1 cellular context compared by ENCODE assay signal in the genomic region with DNA sequence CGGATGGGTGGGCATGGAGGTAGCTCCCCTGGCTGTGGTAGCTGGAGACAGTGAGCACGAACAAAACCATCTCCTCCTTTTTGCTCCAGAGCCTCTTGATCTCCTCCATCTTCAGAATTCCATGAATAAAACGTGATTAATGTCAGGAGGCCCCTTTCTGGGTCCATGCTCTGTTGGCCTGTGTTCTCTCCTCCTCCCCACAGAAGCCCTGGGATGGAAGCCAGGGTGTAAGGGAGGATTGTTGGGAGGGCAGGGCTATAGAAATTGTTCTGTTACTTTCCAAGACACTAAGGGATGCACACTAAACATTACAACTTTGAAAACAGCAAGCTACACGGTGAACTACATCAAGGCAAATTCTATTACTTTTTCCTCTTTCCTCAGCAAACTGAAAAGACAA.
TF ChIP-seq lines count a peak whose summit lies in the region.

No MANE protein-coding gene starts in this region.

TF ChIP-seq in GM12878, 131 proteins besides CTCF, POLR2A, EP300 and RAD21 (continued from another document):
- TF ChIP-seq, protein P1, sequence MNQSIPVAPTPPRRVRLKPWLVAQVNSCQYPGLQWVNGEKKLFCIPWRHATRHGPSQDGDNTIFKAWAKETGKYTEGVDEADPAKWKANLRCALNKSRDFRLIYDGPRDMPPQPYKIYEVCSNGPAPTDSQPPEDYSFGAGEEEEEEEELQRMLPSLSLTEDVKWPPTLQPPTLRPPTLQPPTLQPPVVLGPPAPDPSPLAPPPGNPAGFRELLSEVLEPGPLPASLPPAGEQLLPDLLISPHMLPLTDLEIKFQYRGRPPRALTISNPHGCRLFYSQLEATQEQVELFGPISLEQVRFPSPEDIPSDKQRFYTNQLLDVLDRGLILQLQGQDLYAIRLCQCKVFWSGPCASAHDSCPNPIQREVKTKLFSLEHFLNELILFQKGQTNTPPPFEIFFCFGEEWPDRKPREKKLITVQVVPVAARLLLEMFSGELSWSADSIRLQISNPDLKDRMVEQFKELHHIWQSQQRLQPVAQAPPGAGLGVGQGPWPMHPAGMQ (IDR thresholded peaks at IDR 0.05; ENCODE audit: borderline replicate concordance): no peak
- TF ChIP-seq BHLHE40 (IDR thresholded peaks at IDR 0.05; ENCODE audit: borderline replicate concordance in 1 of 2, low read depth in 2 of 2, low read length in 1 of 2) (no peak), FOXK2 (IDR thresholded peaks at IDR 0.05) (no peak), CEBPB (IDR thresholded peaks at IDR 0.05; ENCODE audit: borderline replicate concordance in 1 of 2, low read depth in 2 of 2, low read length in 2 of 2) (no peak), BMI1 (IDR thresholded peaks at IDR 0.05; ENCODE audit: borderline replicate concordance) (no peak), DPF2 (IDR thresholded peaks at IDR 0.05) (no peak), WRNIP1 (IDR thresholded peaks at IDR 0.05; ENCODE audit: borderline replicate concordance, low read depth, low read length) (no peak), IKZF2 (IDR thresholded peaks at IDR 0.05) (no peak), SMAD5 (IDR thresholded peaks at IDR 0.05; ENCODE audit: low read depth) (no peak), RAD51 (IDR thresholded peaks at IDR 0.05) (no peak), KAT2A (conservative IDR thresholded peaks at IDR 0.05; ENCODE audit: control insufficient read depth, low read depth, low read length) (no peak), CBX5 (IDR thresholded peaks at IDR 0.05; ENCODE audit: low read depth) (no peak), SIX5 (IDR thresholded peaks at IDR 0.05; ENCODE audit: low read depth, low read length, severe bottlenecking) (no peak), SMAD1 (IDR thresholded peaks at IDR 0.05; ENCODE audit: low read depth, partially characterized antibody) (no peak)
- TF ChIP-seq, protein P2, sequence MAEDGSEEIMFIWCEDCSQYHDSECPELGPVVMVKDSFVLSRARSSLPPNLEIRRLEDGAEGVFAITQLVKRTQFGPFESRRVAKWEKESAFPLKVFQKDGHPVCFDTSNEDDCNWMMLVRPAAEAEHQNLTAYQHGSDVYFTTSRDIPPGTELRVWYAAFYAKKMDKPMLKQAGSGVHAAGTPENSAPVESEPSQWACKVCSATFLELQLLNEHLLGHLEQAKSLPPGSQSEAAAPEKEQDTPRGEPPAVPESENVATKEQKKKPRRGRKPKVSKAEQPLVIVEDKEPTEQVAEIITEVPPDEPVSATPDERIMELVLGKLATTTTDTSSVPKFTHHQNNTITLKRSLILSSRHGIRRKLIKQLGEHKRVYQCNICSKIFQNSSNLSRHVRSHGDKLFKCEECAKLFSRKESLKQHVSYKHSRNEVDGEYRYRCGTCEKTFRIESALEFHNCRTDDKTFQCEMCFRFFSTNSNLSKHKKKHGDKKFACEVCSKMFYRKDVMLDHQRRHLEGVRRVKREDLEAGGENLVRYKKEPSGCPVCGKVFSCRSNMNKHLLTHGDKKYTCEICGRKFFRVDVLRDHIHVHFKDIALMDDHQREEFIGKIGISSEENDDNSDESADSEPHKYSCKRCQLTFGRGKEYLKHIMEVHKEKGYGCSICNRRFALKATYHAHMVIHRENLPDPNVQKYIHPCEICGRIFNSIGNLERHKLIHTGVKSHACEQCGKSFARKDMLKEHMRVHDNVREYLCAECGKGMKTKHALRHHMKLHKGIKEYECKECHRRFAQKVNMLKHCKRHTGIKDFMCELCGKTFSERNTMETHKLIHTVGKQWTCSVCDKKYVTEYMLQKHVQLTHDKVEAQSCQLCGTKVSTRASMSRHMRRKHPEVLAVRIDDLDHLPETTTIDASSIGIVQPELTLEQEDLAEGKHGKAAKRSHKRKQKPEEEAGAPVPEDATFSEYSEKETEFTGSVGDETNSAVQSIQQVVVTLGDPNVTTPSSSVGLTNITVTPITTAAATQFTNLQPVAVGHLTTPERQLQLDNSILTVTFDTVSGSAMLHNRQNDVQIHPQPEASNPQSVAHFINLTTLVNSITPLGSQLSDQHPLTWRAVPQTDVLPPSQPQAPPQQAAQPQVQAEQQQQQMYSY (CRISPR knock-in tag; IDR thresholded peaks at IDR 0.05): no peak
- TF ChIP-seq, protein P3, sequence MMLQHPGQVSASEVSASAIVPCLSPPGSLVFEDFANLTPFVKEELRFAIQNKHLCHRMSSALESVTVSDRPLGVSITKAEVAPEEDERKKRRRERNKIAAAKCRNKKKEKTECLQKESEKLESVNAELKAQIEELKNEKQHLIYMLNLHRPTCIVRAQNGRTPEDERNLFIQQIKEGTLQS (IDR thresholded peaks at IDR 0.05; ENCODE audit: borderline replicate concordance, extremely low read depth, low read depth, low read length): no peak
- TF ChIP-seq, protein P4, sequence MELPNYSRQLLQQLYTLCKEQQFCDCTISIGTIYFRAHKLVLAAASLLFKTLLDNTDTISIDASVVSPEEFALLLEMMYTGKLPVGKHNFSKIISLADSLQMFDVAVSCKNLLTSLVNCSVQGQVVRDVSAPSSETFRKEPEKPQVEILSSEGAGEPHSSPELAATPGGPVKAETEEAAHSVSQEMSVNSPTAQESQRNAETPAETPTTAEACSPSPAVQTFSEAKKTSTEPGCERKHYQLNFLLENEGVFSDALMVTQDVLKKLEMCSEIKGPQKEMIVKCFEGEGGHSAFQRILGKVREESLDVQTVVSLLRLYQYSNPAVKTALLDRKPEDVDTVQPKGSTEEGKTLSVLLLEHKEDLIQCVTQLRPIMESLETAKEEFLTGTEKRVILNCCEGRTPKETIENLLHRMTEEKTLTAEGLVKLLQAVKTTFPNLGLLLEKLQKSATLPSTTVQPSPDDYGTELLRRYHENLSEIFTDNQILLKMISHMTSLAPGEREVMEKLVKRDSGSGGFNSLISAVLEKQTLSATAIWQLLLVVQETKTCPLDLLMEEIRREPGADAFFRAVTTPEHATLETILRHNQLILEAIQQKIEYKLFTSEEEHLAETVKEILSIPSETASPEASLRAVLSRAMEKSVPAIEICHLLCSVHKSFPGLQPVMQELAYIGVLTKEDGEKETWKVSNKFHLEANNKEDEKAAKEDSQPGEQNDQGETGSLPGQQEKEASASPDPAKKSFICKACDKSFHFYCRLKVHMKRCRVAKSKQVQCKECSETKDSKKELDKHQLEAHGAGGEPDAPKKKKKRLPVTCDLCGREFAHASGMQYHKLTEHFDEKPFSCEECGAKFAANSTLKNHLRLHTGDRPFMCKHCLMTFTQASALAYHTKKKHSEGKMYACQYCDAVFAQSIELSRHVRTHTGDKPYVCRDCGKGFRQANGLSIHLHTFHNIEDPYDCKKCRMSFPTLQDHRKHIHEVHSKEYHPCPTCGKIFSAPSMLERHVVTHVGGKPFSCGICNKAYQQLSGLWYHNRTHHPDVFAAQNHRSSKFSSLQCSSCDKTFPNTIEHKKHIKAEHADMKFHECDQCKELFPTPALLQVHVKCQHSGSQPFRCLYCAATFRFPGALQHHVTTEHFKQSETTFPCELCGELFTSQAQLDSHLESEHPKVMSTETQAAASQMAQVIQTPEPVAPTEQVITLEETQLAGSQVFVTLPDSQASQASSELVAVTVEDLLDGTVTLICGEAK (IDR thresholded peaks at IDR 0.05; ENCODE audit: borderline replicate concordance): no peak
TF ChIP-seq in GM12878: peak in this region for 0.
